10 cellular contexts compared by ENCODE assay signal in genomic region chr9:42070035-42070906, GRCh38. TPM values are rescaled to one million over a fixed set of nuclear protein-coding genes. Genes with fewer than 3 reads are reported as not detected.
DNase-seq lines count a peak whose midpoint lies in the region; ATAC-seq, FAIRE-seq and TF ChIP-seq lines count a peak whose summit lies in the region.
"Not testable (repeated sequence)": the region's sequence is repeated elsewhere in the genome, so short reads cannot be mapped to it uniquely, and the experiment has no call there.
"Had no signal": no experiment of that assay in that cellular context is flagged by ENCODE, and none has a peak within 500 bp of the region (broad histone marks: within the 10 kb centered on the region; RNA-seq: fewer than 3 reads in every experiment).

No MANE protein-coding gene starts in this region.

- not testable (repeated sequence) for TF ChIP-seq EP300 in A549 (IDR thresholded peaks at IDR 0.05); gastroesophageal sphincter (IDR thresholded peaks at IDR 0.05)

- POLR2A ChIA-PET in A549 (lab: Yijun Ruan, JAX), result not testable (repeated sequence)

- H3K4me3 Mint-ChIP-seq in osteocyte (ENCODE audit: unreplicated experiment), result not testable (repeated sequence)

- not testable (repeated sequence) for H3K9me3 ChIP-seq in A549; RWPE2 (ENCODE audit: severe bottlenecking); gastroesophageal sphincter; left lung; testis

- TF ChIP-seq RAD21 in A549 (conservative IDR thresholded peaks at IDR 0.05 in 1 of 2, IDR thresholded peaks at IDR 0.05 in 1 of 2), result not testable (repeated sequence)

- not testable (repeated sequence) for H3K27ac ChIP-seq in A549; RWPE2 (ENCODE audit: poor library complexity, severe bottlenecking); left lung
- H3K27ac ChIP-seq in gastroesophageal sphincter, result peak overlapping the region; percentile 47 to 74 (median 54)
- H3K27ac ChIP-seq in testis, result peak overlapping the region in 1 of 2 donors; percentile 18

- H3K4me1 ChIP-seq in A549; RWPE2 (ENCODE audit: insufficient read depth, poor library complexity, severe bottlenecking); gastroesophageal sphincter; left lung; testis: not testable (repeated sequence)

- H3K9me3 Mint-ChIP-seq in osteocyte (ENCODE audit: unreplicated experiment), result not testable (repeated sequence)

- DNase-seq in A549 (ENCODE audit: low read depth in 1 of 2, low spot score in 1 of 2); left cardiac atrium; left lung; osteocyte (ENCODE audit: extremely low spot score, unreplicated experiment): not testable (repeated sequence)
- DNase-seq in RWPE2 (ENCODE audit: low spot score) (peak; percentile 29), testis (peak; percentile 15)

- not testable (repeated sequence) for TF ChIP-seq POLR2A in A549 (IDR thresholded peaks at IDR 0.05; ENCODE audit: low read length); gastroesophageal sphincter (IDR thresholded peaks at IDR 0.05); testis (IDR thresholded peaks at IDR 0.05)

- ATAC-seq in A549, result peak; percentile 64 to 71; a peak in 4 of 6 replicates
- peak; percentile 98 for ATAC-seq in RWPE2 (ENCODE audit: low read depth)
- peak; percentile 75 for ATAC-seq in gastroesophageal sphincter
- peak; percentile 47 to 83 for ATAC-seq in left cardiac atrium
- ATAC-seq in left lung, result peak; percentile 76

- H3K4me1 Mint-ChIP-seq in osteocyte (ENCODE audit: unreplicated experiment), result not testable (repeated sequence)

- H3K27ac Mint-ChIP-seq in osteocyte (ENCODE audit: unreplicated experiment), result peak overlapping the region; percentile 41

- not testable (repeated sequence) for H3K27me3 Mint-ChIP-seq in osteocyte (ENCODE audit: unreplicated experiment)

- WGBS in A549 (ENCODE audit: missing lambda C conversion rate), result 56% methylated on average over 7 of the region's 13 CpGs
- 0 to 50% methylated on average over 1 to 3 of the region's 13 CpGs for WGBS in gastroesophageal sphincter (ENCODE audit: low coverage in 1 of 2), 2 donors
- WGBS in testis, 2 donors, result 27 to 38% methylated on average over 4 of the region's 13 CpGs

- TF ChIP-seq CTCF in A549 (IDR thresholded peaks at IDR 0.05); RWPE2 (IDR thresholded peaks at IDR 0.05; ENCODE audit: poor library complexity, severe bottlenecking); gastroesophageal sphincter (IDR thresholded peaks at IDR 0.05); left lung (IDR thresholded peaks at IDR 0.05); osteocyte (IDR thresholded peaks at IDR 0.05); testis (IDR thresholded peaks at IDR 0.05): not testable (repeated sequence)

- H3K4me2 ChIP-seq in A549, result not testable (repeated sequence)

- FAIRE-seq in A549 (lab: Jason Lieb, UNC) (peak; percentile 77), colon (lab: Jason Lieb, UNC) (peak; percentile 94)

- intact Hi-C loops in left cardiac atrium (cut with DNase I); left lung (cut with DNase I); testis (cut with DNase I; ENCODE audit: low total_unique reads): not testable (repeated sequence)

- CTCF ChIA-PET in A549 (lab: Yijun Ruan, JAX), result not testable (repeated sequence)

- H3K4me3 ChIP-seq in A549; RWPE2 (ENCODE audit: severe bottlenecking); gastroesophageal sphincter; left lung; testis: not testable (repeated sequence)

- not testable (repeated sequence) for H3K27me3 ChIP-seq in RWPE2 (ENCODE audit: insufficient read depth, poor library complexity, severe bottlenecking); gastroesophageal sphincter; left lung; testis

- H3K36me3 Mint-ChIP-seq in osteocyte (ENCODE audit: unreplicated experiment), result not testable (repeated sequence)

- H3K36me3 ChIP-seq in RWPE2 (ENCODE audit: low read depth); gastroesophageal sphincter; left lung; testis (ENCODE audit: low read depth, missing control alignments): not testable (repeated sequence)

RNA-seq across cellular contexts. Expression of gene CNTNAP3B, which starts 59.0 kb away (rescaled TPM):
- 73.3 and 75.6 TPM in 2 replicates for polyA plus RNA-seq in A549 (2011; rRNA removed)
- 16.0 and 17.5 TPM in 2 replicates for polyA plus RNA-seq in A549 (2012; cell fraction: cytosol; rRNA removed)
- 46.6 and 53.0 TPM in 2 replicates for polyA plus RNA-seq in A549 (2012; cell fraction: nucleus; rRNA removed)
- 13.6 to 17.7 TPM (median 14.4 TPM) in 3 replicates for polyA plus RNA-seq in A549 (2017; fragmentation: RNase III; extraction: RNeasy Plus Mini Kit Qiagen cat#74134 plus additional on column Dnase treatment)
- 82.9 and 86.8 TPM in 2 replicates for polyA minus RNA-seq in A549 (2011; rRNA and poly(A)+ RNA removed)
- total RNA-seq in gastroesophageal sphincter, result 100 to 1,000 TPM in 2 of 4 donors, 10 to 100 TPM in 2; 42.7 to 124 (median 85.3) TPM
- total RNA-seq in left cardiac atrium, result 10 to 100 TPM; 15.4 to 17.7 TPM
- total RNA-seq in left lung, result 10 to 100 TPM in 1 of 2 donors, 1 to 10 TPM in 1; 3.4 to 10.9 TPM
- total RNA-seq in osteocyte, result 10.0 and 13.0 TPM in 2 replicates
- total RNA-seq in testis, result 10 to 100 TPM; 26.2 to 40.8 TPM
- polyA plus RNA-seq in testis (ENCODE audit: insufficient read depth, low read depth, low replicate concordance), result 5.9 TPM
- total RNA-seq: Caco-2; CD8-positive, alpha-beta memory T cell had no signal
- polyA plus RNA-seq: CD8-positive, alpha-beta memory T cell had no signal
